ENCODE assay signal across 8 cellular contexts in the genomic region with DNA sequence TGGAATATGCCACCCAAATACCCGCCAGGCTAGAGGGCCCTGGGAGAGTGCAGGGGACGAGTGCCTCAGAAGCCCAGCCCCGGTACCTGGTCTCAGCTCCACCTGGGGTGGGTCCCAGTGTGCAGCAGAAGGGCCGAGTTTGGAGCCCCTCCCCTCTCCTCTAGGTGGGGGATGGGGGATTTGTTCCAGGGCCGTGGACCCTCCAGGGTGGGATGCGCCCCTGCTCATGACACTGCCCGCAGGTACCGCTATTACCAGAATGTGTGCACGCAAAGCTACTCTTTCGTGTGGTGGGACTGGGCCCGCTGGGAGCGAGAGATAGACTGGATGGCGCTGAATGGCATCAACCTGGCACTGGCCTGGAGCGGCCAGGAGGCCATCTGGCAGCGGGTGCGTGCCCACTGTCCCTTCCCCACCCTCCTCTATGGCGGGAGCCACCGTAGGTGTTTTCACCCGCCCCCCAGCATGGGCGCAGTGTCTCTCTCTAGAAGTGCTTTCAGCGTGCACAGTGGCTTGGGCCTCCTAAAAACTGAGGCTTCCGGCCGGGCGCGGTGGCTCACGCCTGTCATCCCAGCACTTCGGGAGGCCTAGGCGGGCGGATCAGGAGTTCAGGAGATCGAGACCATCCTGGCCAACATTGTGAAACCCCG. TPM values are rescaled to one million over a fixed set of nuclear protein-coding genes. Genes with fewer than 3 reads are reported as not detected.
A peak's percentile ranks its signal among the peaks of the same experiment; 100 is the strongest.
DNase-seq lines count a peak whose midpoint lies in the region; ATAC-seq and TF ChIP-seq lines count a peak whose summit lies in the region.

No MANE protein-coding gene starts in this region.

- H3K4me3 ChIP-seq in GM23338 (peak overlapping the region; percentile 68), skeletal muscle satellite cell (ENCODE audit: low read length) (peak overlapping the region; percentile 73)

- peaks cover 12% of the 10 kb centered on the region for H3K27me3 Mint-ChIP-seq in GM23338 (ENCODE audit: insufficient read depth, low read depth, poor library complexity)
- H3K27me3 Mint-ChIP-seq in activated CD8-positive, alpha-beta T cell treated with anti-CD3 and anti-CD28 coated beads, Interleukin-2, amount 10 ng/mL, durations not matched to agents 7 days and 5 days (ENCODE audit: low read depth), result peaks cover 7% of the 10 kb centered on the region

- no peaks in the 10 kb centered on the region for H3K9me3 ChIP-seq in skeletal muscle satellite cell (replicated peaks; ENCODE audit: low read length)

- H3K27ac Mint-ChIP-seq in GM23338, result no peak overlapping the region
- peak overlapping the region; percentile 87 for H3K27ac Mint-ChIP-seq in activated CD8-positive, alpha-beta T cell treated with anti-CD3 and anti-CD28 coated beads, Interleukin-2, amount 10 ng/mL, durations not matched to agents 7 days and 5 days

- no peak overlapping the region for H2AFZ ChIP-seq in GM23338

- peak overlapping the region; percentile 95 for H3K4me2 ChIP-seq in GM23338
- peak overlapping the region; percentile 86 for H3K4me2 ChIP-seq in skeletal muscle satellite cell (ENCODE audit: low read length)

- no peak for TF ChIP-seq CTCF in GM23338 (conservative IDR thresholded peaks at IDR 0.05; ENCODE audit: low read depth in 2 of 2)

- H3K4me3 Mint-ChIP-seq in GM23338, result peak overlapping the region; percentile 83
- peak overlapping the region; percentile 87 for H3K4me3 Mint-ChIP-seq in activated CD8-positive, alpha-beta T cell treated with anti-CD3 and anti-CD28 coated beads, Interleukin-2, amount 10 ng/mL, durations not matched to agents 7 days and 5 days

- intact Hi-C loops in left ventricle myocardium superior (cut with micrococcal nuclease), result no loop called here

- no peaks in the 10 kb centered on the region for H3K9me2 ChIP-seq in GM23338 (ENCODE audit: insufficient read depth)

- H3K4me1 ChIP-seq in GM23338 (ENCODE audit: insufficient read depth) (peaks cover 18% of the 10 kb centered on the region), skeletal muscle satellite cell (ENCODE audit: control insufficient read depth, insufficient read depth, low read length) (peaks cover 21% of the 10 kb centered on the region)

- H3K36me3 ChIP-seq in GM23338 (ENCODE audit: insufficient read depth) (no peaks in the 10 kb centered on the region), skeletal muscle satellite cell (ENCODE audit: insufficient read depth, low read length) (peaks cover 28% of the 10 kb centered on the region)

- H3F3A ChIP-seq in GM23338 (replicated peaks; ENCODE audit: low read depth), result peaks cover 19% of the 10 kb centered on the region; the same call in 1 of the 2 replicates

- no peaks in the 10 kb centered on the region for H3K79me2 ChIP-seq in GM23338 (replicated peaks; ENCODE audit: insufficient read depth)

- ATAC-seq in GM23338, result peak; percentile 14
- no peak for ATAC-seq in activated CD8-positive, alpha-beta T cell treated with anti-CD3 and anti-CD28 coated beads, Interleukin-2, amount 10 ng/mL, durations not matched to agents 7 days and 5 days
- peak; percentile 3 for ATAC-seq in left ventricle myocardium superior

- no peaks in the 10 kb centered on the region; the same call in 2 of the 3 replicates for H3K9me3 Mint-ChIP-seq in GM23338
- H3K9me3 Mint-ChIP-seq in activated CD8-positive, alpha-beta T cell treated with anti-CD3 and anti-CD28 coated beads, Interleukin-2, amount 10 ng/mL, durations not matched to agents 7 days and 5 days (ENCODE audit: insufficient read depth), result no peaks in the 10 kb centered on the region

- POLR2A ChIA-PET in activated CD8-positive, alpha-beta T cell treated with anti-CD3 and anti-CD28 coated beads, Interleukin-2, amount 10 ng/mL, durations not matched to agents 7 days and 5 days (lab: Charles Lee), result interaction anchor here (1.3 to 2.0 kb wide), 2 partner anchors 17 to 30 kb away, joined by 3 to 8 read pairs; no protein-coding TSS in a partner anchor

- H3K27ac ChIP-seq in GM23338 (ENCODE audit: low read depth), result peak overlapping the region; percentile 66; the same call in 1 of the 2 replicates

- H3K9ac ChIP-seq in skeletal muscle satellite cell (ENCODE audit: low read depth, low read length), result peak overlapping the region; percentile 86

- peaks cover 18% of the 10 kb centered on the region for H3K4me1 Mint-ChIP-seq in GM23338
- H3K4me1 Mint-ChIP-seq in activated CD8-positive, alpha-beta T cell treated with anti-CD3 and anti-CD28 coated beads, Interleukin-2, amount 10 ng/mL, durations not matched to agents 7 days and 5 days (ENCODE audit: low read depth), result peaks cover 58% of the 10 kb centered on the region

- H3K27me3 ChIP-seq in GM23338 (ENCODE audit: insufficient read depth) (peaks cover 19% of the 10 kb centered on the region), skeletal muscle satellite cell (ENCODE audit: control insufficient read depth, insufficient read depth, low read length) (no peaks in the 10 kb centered on the region)

- H3K36me3 Mint-ChIP-seq in GM23338 (ENCODE audit: low read depth), result peaks cover 22% of the 10 kb centered on the region
- H3K36me3 Mint-ChIP-seq in activated CD8-positive, alpha-beta T cell treated with anti-CD3 and anti-CD28 coated beads, Interleukin-2, amount 10 ng/mL, durations not matched to agents 7 days and 5 days (ENCODE audit: low read depth), result peaks cover 18% of the 10 kb centered on the region

- CTCF ChIA-PET in activated CD8-positive, alpha-beta T cell treated with anti-CD3 and anti-CD28 coated beads, Interleukin-2, amount 10 ng/mL, durations not matched to agents 7 days and 5 days (lab: Charles Lee), result interaction anchor here (0.9 to 3.9 kb wide), 5 partner anchors 11 to 215 kb away, joined by 3 to 23 read pairs (median 4); a partner anchor contains a TSS

- DNase-seq in GM23338 (ENCODE audit: low spot score) (no peak), left ventricle myocardium superior (peak; percentile 35), cerebellar cortex (ENCODE audit: low spot score) (no peak), NCI-H2171 (lab: John Stamatoyannopoulos, UW) (no peak), NK-92 (lab: John Stamatoyannopoulos, UW; ENCODE audit: unreplicated experiment) (no peak), hypothalamus (lab: John Stamatoyannopoulos, UW) (no peak)
- no peak for DNase-seq in activated CD8-positive, alpha-beta T cell treated with anti-CD3 and anti-CD28 coated beads, Interleukin-2, amount 10 ng/mL, durations not matched to agents 7 days and 5 days

- H4K20me1 ChIP-seq in GM23338 (replicated peaks; ENCODE audit: insufficient read depth), result no peaks in the 10 kb centered on the region

TF ChIP-seq in GM23338, 12 proteins besides CTCF, POLR2A, EP300 and RAD21:
- no peak for TF ChIP-seq JUNB (IDR thresholded peaks at IDR 0.05; ENCODE audit: unreplicated experiment)

RNA-seq across cellular contexts. Expression of a gene that starts 1.2 kb away (rescaled TPM):
- 21.9 and 31.2 TPM in 2 replicates for total RNA-seq in GM23338 (2014; rRNA removed; shearing (Covaris generic))
- polyA plus RNA-seq in GM23338 (2016; fragmentation: Nextera tagmentation; extraction: Ambion mirVana), result 12.0 and 13.0 TPM in 2 replicates
- 10 to 100 TPM; 19.3 to 20.5 TPM for total RNA-seq in activated CD8-positive, alpha-beta T cell treated with anti-CD3 and anti-CD28 coated beads, Interleukin-2, amount 10 ng/mL, durations not matched to agents 7 days and 5 days
- total RNA-seq in left ventricle myocardium superior, result 8.3 TPM
- 23.8 and 26.9 TPM in 2 replicates for total RNA-seq in skeletal muscle satellite cell (2012; rRNA removed)

RNA-seq across cellular contexts. Expression of a gene that starts 15.4 kb away (rescaled TPM):
- 0.97 and 1.7 TPM in 2 replicates for total RNA-seq in GM23338 (2014; rRNA removed; shearing (Covaris generic))
- polyA plus RNA-seq in GM23338 (2016; fragmentation: Nextera tagmentation; extraction: Ambion mirVana), result 1.7 and 1.8 TPM in 2 replicates
- total RNA-seq in activated CD8-positive, alpha-beta T cell treated with anti-CD3 and anti-CD28 coated beads, Interleukin-2, amount 10 ng/mL, durations not matched to agents 7 days and 5 days, result under 1 TPM; 0.53 to 0.60 TPM
- total RNA-seq in left ventricle myocardium superior, result 1.4 TPM
- total RNA-seq in skeletal muscle satellite cell (2012; rRNA removed), result 5.8 and 6.1 TPM in 2 replicates

RNA-seq across cellular contexts. Expression of a gene that starts 24.7 kb away (rescaled TPM):
- 60.1 and 62.0 TPM in 2 replicates for total RNA-seq in GM23338 (2014; rRNA removed; shearing (Covaris generic))
- 72.1 and 77.5 TPM in 2 replicates for polyA plus RNA-seq in GM23338 (2016; fragmentation: Nextera tagmentation; extraction: Ambion mirVana)
- total RNA-seq in activated CD8-positive, alpha-beta T cell treated with anti-CD3 and anti-CD28 coated beads, Interleukin-2, amount 10 ng/mL, durations not matched to agents 7 days and 5 days, result 10 to 100 TPM; 54.8 to 62.1 TPM
- total RNA-seq in left ventricle myocardium superior, result 45.2 TPM
- 20.1 and 20.5 TPM in 2 replicates for total RNA-seq in skeletal muscle satellite cell (2012; rRNA removed)

RNA-seq across cellular contexts. Expression of a gene that starts 29.6 kb away (rescaled TPM):
- total RNA-seq in GM23338 (2014; rRNA removed; shearing (Covaris generic)), result 23.3 and 34.1 TPM in 2 replicates
- 28.8 and 33.2 TPM in 2 replicates for polyA plus RNA-seq in GM23338 (2016; fragmentation: Nextera tagmentation; extraction: Ambion mirVana)
- 10 to 100 TPM; 65.8 to 65.9 TPM for total RNA-seq in activated CD8-positive, alpha-beta T cell treated with anti-CD3 and anti-CD28 coated beads, Interleukin-2, amount 10 ng/mL, durations not matched to agents 7 days and 5 days
- total RNA-seq in left ventricle myocardium superior, result 72.3 TPM
- total RNA-seq in skeletal muscle satellite cell (2012; rRNA removed), result 38.8 and 46.1 TPM in 2 replicates

RNA-seq across cellular contexts. Expression of a gene that starts 40.2 kb away (rescaled TPM):
- 14.7 and 18.5 TPM in 2 replicates for total RNA-seq in GM23338 (2014; rRNA removed; shearing (Covaris generic))
- polyA plus RNA-seq in GM23338 (2016; fragmentation: Nextera tagmentation; extraction: Ambion mirVana), result 29.5 and 32.7 TPM in 2 replicates
- 10 to 100 TPM; 19.2 to 21.8 TPM for total RNA-seq in activated CD8-positive, alpha-beta T cell treated with anti-CD3 and anti-CD28 coated beads, Interleukin-2, amount 10 ng/mL, durations not matched to agents 7 days and 5 days
- total RNA-seq in left ventricle myocardium superior, result 3.1 TPM
- 5.1 and 7.6 TPM in 2 replicates for total RNA-seq in skeletal muscle satellite cell (2012; rRNA removed)
